ENCODE assay signal across 37 cellular contexts in genomic region chr1:57229998-57230397, GRCh38.
"Had no signal": no experiment of that assay in that cellular context is flagged by ENCODE, and none has a peak within 500 bp of the region (broad histone marks: within the 10 kb centered on the region; RNA-seq: fewer than 3 reads in every experiment).

No MANE protein-coding gene starts in this region.

- H3K4me3 ChIP-seq: adrenal gland, body of pancreas, breast epithelium had no signal

- DNase-seq: activated B cell treated with CpG ODN at 0.5 μM for 24 hours; activated CD4-positive, alpha-beta memory T cell treated with anti-CD3 and anti-CD28 coated beads for 36 hours; activated CD4-positive, alpha-beta T cell treated with anti-CD3 and anti-CD28 coated beads for 4 hours; activated CD4-positive, alpha-beta T cell treated with anti-CD3 and anti-CD28 coated beads, Interleukin-2, amount 10 ng/mL, durations not matched to agents 24 days and 14 days; activated CD4-positive, alpha-beta T cell treated with anti-CD3 and anti-CD28 coated beads, Interleukin-2, amount 50 U/mL, for 1 hour; activated CD4-positive, alpha-beta T cell treated with anti-CD3 and anti-CD28 coated beads, Interleukin-2, amount 50 U/mL, for 4 hours; activated CD4-positive, CD25-positive, alpha-beta regulatory T cell treated with anti-CD3 and anti-CD28 coated beads, Interleukin-2, amount 50 U/mL, for 72 hours; activated CD8-positive, alpha-beta memory T cell treated with anti-CD3 and anti-CD28 coated beads, Interleukin-2, amount 50 U/mL, for 4 hours; activated CD8-positive, alpha-beta T cell treated with anti-CD3 and anti-CD28 coated beads for 36 hours; activated effector memory CD4-positive, alpha-beta T cell treated with anti-CD3 and anti-CD28 coated beads, Interleukin-2, amount 50 U/mL, for 16 hours; activated gamma-delta T cell treated with Interleukin-2 at 50 U/mL for 16 hours; activated naive CD4-positive, alpha-beta T cell; activated naive CD4-positive, alpha-beta T cell treated with anti-CD3 and anti-CD28 coated beads for 36 hours; activated naive CD4-positive, alpha-beta T cell treated with anti-CD3 and anti-CD28 coated beads, Interleukin-2, amount 50 U/mL, for 16 hours; activated naive CD8-positive, alpha-beta T cell treated with anti-CD3 and anti-CD28 coated beads for 36 hours; activated T-cell treated with anti-CD3 and anti-CD28 coated beads for 4 hours; activated T-cell treated with anti-CD3 and anti-CD28 coated beads, Interleukin-2, amount 50 U/mL, for 1 hour; activated T-cell treated with anti-CD3 and anti-CD28 coated beads, Interleukin-2, amount 50 U/mL, for 4 hours; activated T-cell treated with anti-CD3 and anti-CD28 coated beads, Interleukin-2, amount 50 U/mL, for 72 hours; adrenal gland; amniotic stem cell; aorta; body of pancreas; brain microvascular endothelial cell; cerebellar nuclear complex; T-helper 1 cell; T-helper 2 cell; T-helper 9 cell had no signal

- FAIRE-seq: TTC549 had no signal

- H3K9me3 Mint-ChIP-seq: activated B cell treated with CpG ODN at 0.5 μM for 24 hours; activated CD4-positive, alpha-beta memory T cell treated with anti-CD3 and anti-CD28 coated beads for 36 hours; activated CD4-positive, alpha-beta T cell treated with anti-CD3 and anti-CD28 coated beads, Interleukin-2, amount 10 ng/mL, durations not matched to agents 24 days and 14 days; activated CD8-positive, alpha-beta T cell treated with anti-CD3 and anti-CD28 coated beads for 36 hours; activated naive CD4-positive, alpha-beta T cell treated with anti-CD3 and anti-CD28 coated beads for 36 hours; activated T-cell treated with anti-CD3 and anti-CD28 coated beads, Interleukin-2, amount 50 U/mL, for 4 hours; activated T-helper 1 cell treated with anti-CD3 and anti-CD28 coated beads, Interleukin-12 subunit alpha, Interleukin-12 subunit beta, Interleukin-2, Interleukin-4 antibody, amounts not matched to agents 30 ng/mL and 10 ng/mL and 1 ng/mL, durations not matched to agents 14 hours and 24 hours and 36 hours; central memory CD8-positive, alpha-beta T cell; T-helper 1 cell treated with Interleukin-12 subunit alpha and Interleukin-12 subunit beta and Interleukin-4 antibody, amounts not matched to agents 30 μg/mL and 1 μg/mL, for 36 hours; T-helper 2 cell treated with Interferon-gamma antibody and Interleukin-4, amounts not matched to agents 5 μg/mL and 100 μg/mL, for 36 hours had no signal

- H3K27me3 Mint-ChIP-seq: activated B cell treated with CpG ODN at 0.5 μM for 24 hours; activated CD4-positive, alpha-beta memory T cell treated with anti-CD3 and anti-CD28 coated beads for 36 hours; activated CD4-positive, alpha-beta T cell treated with anti-CD3 and anti-CD28 coated beads, Interleukin-2, amount 10 ng/mL, durations not matched to agents 24 days and 14 days; activated T-helper 17 cell treated with anti-CD3 and anti-CD28 coated beads, Interleukin-2, amount 50 U/mL, for 72 hours; central memory CD8-positive, alpha-beta T cell had no signal

- H3K36me3 Mint-ChIP-seq: activated CD4-positive, alpha-beta memory T cell treated with anti-CD3 and anti-CD28 coated beads for 36 hours; activated naive CD4-positive, alpha-beta T cell treated with anti-CD3 and anti-CD28 coated beads, Interleukin-2, amount 50 U/mL, for 72 hours; activated naive CD8-positive, alpha-beta T cell treated with anti-CD3 and anti-CD28 coated beads for 36 hours had no signal

- H3K27me3 ChIP-seq: adrenal gland, body of pancreas, brain microvascular endothelial cell, breast epithelium had no signal

- H3K27ac ChIP-seq: adrenal gland, body of pancreas, brain microvascular endothelial cell, breast epithelium, VCaP had no signal

- H3K36me3 ChIP-seq: adrenal gland, brain microvascular endothelial cell, breast epithelium had no signal

- H3K9me3 ChIP-seq: adrenal gland, body of pancreas, breast epithelium had no signal

- ATAC-seq: activated CD8-positive, alpha-beta T cell treated with anti-CD3 and anti-CD28 coated beads for 36 hours; activated naive CD4-positive, alpha-beta T cell treated with anti-CD3 and anti-CD28 coated beads, Interleukin-2, amount 50 U/mL, for 72 hours; activated T-cell treated with anti-CD3 and anti-CD28 coated beads, Interleukin-2, amount 50 U/mL, for 4 hours; activated T-cell treated with anti-CD3 and anti-CD28 coated beads, Interleukin-2, amount 50 U/mL, for 72 hours; activated T-helper 17 cell treated with anti-CD3 and anti-CD28 coated beads, Interleukin-2, amount 50 U/mL, for 72 hours; body of pancreas had no signal

- H3K4me3 Mint-ChIP-seq: activated B cell treated with CpG ODN at 0.5 μM for 24 hours; activated CD4-positive, alpha-beta memory T cell treated with anti-CD3 and anti-CD28 coated beads for 36 hours; activated CD4-positive, alpha-beta T cell treated with anti-CD3 and anti-CD28 coated beads, Interleukin-2, amount 10 ng/mL, durations not matched to agents 24 days and 14 days; activated CD8-positive, alpha-beta T cell treated with anti-CD3 and anti-CD28 coated beads for 36 hours; activated naive CD4-positive, alpha-beta T cell treated with anti-CD3 and anti-CD28 coated beads for 36 hours; activated naive CD8-positive, alpha-beta T cell treated with anti-CD3 and anti-CD28 coated beads for 36 hours; activated T-cell treated with anti-CD3 and anti-CD28 coated beads, Interleukin-2, amount 50 U/mL, for 4 hours; activated T-cell treated with anti-CD3 and anti-CD28 coated beads, Interleukin-2, amount 50 U/mL, for 72 hours; activated T-helper 1 cell treated with anti-CD3 and anti-CD28 coated beads, Interleukin-12 subunit alpha, Interleukin-12 subunit beta, Interleukin-2, Interleukin-4 antibody, amounts not matched to agents 30 ng/mL and 10 ng/mL and 1 ng/mL, durations not matched to agents 14 hours and 24 hours and 36 hours; activated T-helper 17 cell treated with anti-CD3 and anti-CD28 coated beads, Interleukin-2, amount 50 U/mL, for 72 hours; central memory CD8-positive, alpha-beta T cell; T-helper 1 cell treated with Interleukin-12 subunit alpha and Interleukin-12 subunit beta and Interleukin-4 antibody, amounts not matched to agents 30 μg/mL and 1 μg/mL, for 36 hours; T-helper 2 cell treated with Interferon-gamma antibody and Interleukin-4, amounts not matched to agents 5 μg/mL and 100 μg/mL, for 36 hours had no signal

- H3K4me1 ChIP-seq: adrenal gland, body of pancreas, breast epithelium had no signal

- H3K27ac Mint-ChIP-seq: activated B cell treated with CpG ODN at 0.5 μM for 24 hours; activated CD4-positive, alpha-beta memory T cell treated with anti-CD3 and anti-CD28 coated beads for 36 hours; activated CD4-positive, alpha-beta T cell treated with anti-CD3 and anti-CD28 coated beads, Interleukin-2, amount 10 ng/mL, durations not matched to agents 24 days and 14 days; activated CD8-positive, alpha-beta T cell treated with anti-CD3 and anti-CD28 coated beads for 36 hours; activated naive CD4-positive, alpha-beta T cell treated with anti-CD3 and anti-CD28 coated beads for 36 hours; activated naive CD4-positive, alpha-beta T cell treated with anti-CD3 and anti-CD28 coated beads, Interleukin-2, amount 50 U/mL, for 72 hours; activated naive CD8-positive, alpha-beta T cell treated with anti-CD3 and anti-CD28 coated beads for 36 hours; activated T-cell treated with anti-CD3 and anti-CD28 coated beads, Interleukin-2, amount 50 U/mL, for 72 hours; activated T-helper 1 cell treated with anti-CD3 and anti-CD28 coated beads, Interleukin-12 subunit alpha, Interleukin-12 subunit beta, Interleukin-2, Interleukin-4 antibody, amounts not matched to agents 30 ng/mL and 10 ng/mL and 1 ng/mL, durations not matched to agents 14 hours and 24 hours and 36 hours; activated T-helper 17 cell treated with anti-CD3 and anti-CD28 coated beads, Interleukin-2, amount 50 U/mL, for 72 hours; T-helper 1 cell treated with Interleukin-12 subunit alpha and Interleukin-12 subunit beta and Interleukin-4 antibody, amounts not matched to agents 30 μg/mL and 1 μg/mL, for 36 hours; T-helper 2 cell treated with Interferon-gamma antibody and Interleukin-4, amounts not matched to agents 5 μg/mL and 100 μg/mL, for 36 hours had no signal

- H3K4me1 Mint-ChIP-seq: activated CD4-positive, alpha-beta T cell treated with anti-CD3 and anti-CD28 coated beads, Interleukin-2, amount 10 ng/mL, durations not matched to agents 24 days and 14 days; activated naive CD8-positive, alpha-beta T cell treated with anti-CD3 and anti-CD28 coated beads for 36 hours; central memory CD8-positive, alpha-beta T cell had no signal
